In the genomic region with DNA sequence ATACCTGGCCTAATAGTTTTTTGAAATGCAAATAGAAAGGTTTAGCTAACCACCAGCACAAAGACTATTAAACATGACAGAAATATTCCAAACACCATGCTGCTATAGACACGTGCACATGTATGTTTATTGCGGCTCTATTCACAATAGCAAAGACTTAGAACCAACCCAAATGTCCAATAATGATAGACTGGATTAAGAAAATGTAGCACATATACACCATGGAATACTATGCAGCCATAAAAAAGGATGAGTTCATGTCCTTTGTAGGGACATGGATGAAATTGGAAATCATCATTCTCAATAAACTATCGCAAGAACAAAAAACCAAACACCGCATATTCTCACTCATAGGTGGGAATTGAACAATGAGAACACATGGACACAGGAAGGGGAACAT, we compare ENCODE assay signal across 2 cellular contexts. TPM values are rescaled to one million over a fixed set of nuclear protein-coding genes. Genes with fewer than 3 reads are reported as not detected.
A peak's percentile ranks its signal among the peaks of the same experiment; 100 is the strongest.
DNase-seq lines count a peak whose midpoint lies in the region; ATAC-seq, FAIRE-seq and TF ChIP-seq lines count a peak whose summit lies in the region.
"Not testable (repeated sequence)": the region's sequence is repeated elsewhere in the genome, so short reads cannot be mapped to it uniquely, and the experiment has no call there.

No MANE protein-coding gene starts in this region.

- CTCF ChIA-PET in HEK293 (lab: Yijun Ruan, JAX); K562 (lab: Yijun Ruan, JAX; ENCODE audit: low intra/inter-chr PET ratio): not testable (repeated sequence)

- not testable (repeated sequence) for H3K9me1 ChIP-seq in K562 (ENCODE audit: control insufficient read depth, insufficient read depth, low read length)

- TF ChIP-seq EP300 in K562 (IDR thresholded peaks at IDR 0.05; ENCODE audit: low read length): not testable (repeated sequence)

- H3K79me2 ChIP-seq in K562 (ENCODE audit: control insufficient read depth, insufficient read depth, low read length): not testable (repeated sequence)

- 28% methylated on average over 2 of the region's 4 CpGs for WGBS in K562 (ENCODE audit: insufficient coverage, low coverage, missing lambda C conversion rate)

- not testable (repeated sequence) for TF ChIP-seq CTCF in HEK293 (tag by site-specific recombination; IDR thresholded peaks at IDR 0.05); K562 (IDR thresholded peaks at IDR 0.05 in 2 of 3, conservative IDR thresholded peaks at IDR 0.05 in 1 of 3; ENCODE audit: insufficient read depth in 2 of 3, low read depth in 1 of 3, low read length in 3 of 3)

- H4K20me1 ChIP-seq in K562 (replicated peaks; ENCODE audit: control insufficient read depth, insufficient read depth, low read length): not testable (repeated sequence)

- not testable (repeated sequence) for H3K4me3 ChIP-seq in HEK293 (ENCODE audit: low read depth, low read length); K562

- not testable (repeated sequence) for H3K4me2 ChIP-seq in K562 (ENCODE audit: insufficient read depth, low read length)

- intact Hi-C loops in K562 (cut with micrococcal nuclease): not testable (repeated sequence)

- H3K9me3 ChIP-seq in HEK293 (ENCODE audit: control insufficient read depth, insufficient read depth, low read depth, low read length); K562 (replicated peaks; ENCODE audit: control insufficient read depth, insufficient read depth, low read depth, low read length): not testable (repeated sequence)

- FAIRE-seq in K562 (lab: Jason Lieb, UNC): not testable (repeated sequence)

- not testable (repeated sequence) for BruUV-seq in K562 (replicated peaks; lab: Mats Ljungman, UMichigan)

- not testable (repeated sequence) for DNase-seq in K562 (ENCODE audit: extremely low read depth in 1 of 4, low spot score in 3 of 4)

- H3K27ac ChIP-seq in HEK293 (ENCODE audit: extremely low read depth, low read depth, low read length); K562 (ENCODE audit: extremely low read depth, low read depth, low read length): not testable (repeated sequence)

- not testable (repeated sequence) for H3K4me1 ChIP-seq in HEK293 (ENCODE audit: control insufficient read depth, insufficient read depth, low read length); K562 (replicated peaks in 1 of 2; ENCODE audit: control insufficient read depth in 2 of 2, insufficient read depth in 2 of 2, low read length in 2 of 2)

- not testable (repeated sequence) for H3K36me3 ChIP-seq in HEK293 (ENCODE audit: control insufficient read depth in 2 of 2, insufficient read depth in 1 of 2, low read length in 2 of 2); K562 (ENCODE audit: control insufficient read depth, insufficient read depth, low read length)

- TF ChIP-seq POLR2A in K562 (conservative IDR thresholded peaks at IDR 0.05): not testable (repeated sequence)

- in situ Hi-C loops in K562 (cut with MboI): not testable (repeated sequence)

- TF ChIP-seq RAD21 in K562 (CRISPR knock-in tag; conservative IDR thresholded peaks at IDR 0.05 in 1 of 2, IDR thresholded peaks at IDR 0.05 in 1 of 2): not testable (repeated sequence)

- not testable (repeated sequence) for H3K27me3 ChIP-seq in K562 (ENCODE audit: control insufficient read depth in 2 of 2, insufficient read depth in 2 of 2, low read length in 2 of 2)

- H3K9ac ChIP-seq in K562 (ENCODE audit: insufficient read depth in 1 of 2, low read depth in 2 of 2, low read length in 2 of 2): not testable (repeated sequence)

- POLR2A ChIA-PET in HEK293 (lab: Yijun Ruan, JAX): interaction anchor here (0.7 kb wide), 1 partner anchor 525 kb away, joined by 3 read pairs; no protein-coding TSS in a partner anchor
- POLR2A ChIA-PET in K562 (lab: Yijun Ruan, JAX): not testable (repeated sequence)

- not testable (repeated sequence) for H2AFZ ChIP-seq in K562 (ENCODE audit: low read depth, low read length)

- not testable (repeated sequence) for ATAC-seq in K562

TF ChIP-seq in HEK293, 187 proteins besides CTCF, POLR2A, EP300 and RAD21 (continues in another document):
- peak; percentile 95 for TF ChIP-seq ZNF146 (tag by site-specific recombination; IDR thresholded peaks at IDR 0.05)
- TF ChIP-seq, protein P1, sequence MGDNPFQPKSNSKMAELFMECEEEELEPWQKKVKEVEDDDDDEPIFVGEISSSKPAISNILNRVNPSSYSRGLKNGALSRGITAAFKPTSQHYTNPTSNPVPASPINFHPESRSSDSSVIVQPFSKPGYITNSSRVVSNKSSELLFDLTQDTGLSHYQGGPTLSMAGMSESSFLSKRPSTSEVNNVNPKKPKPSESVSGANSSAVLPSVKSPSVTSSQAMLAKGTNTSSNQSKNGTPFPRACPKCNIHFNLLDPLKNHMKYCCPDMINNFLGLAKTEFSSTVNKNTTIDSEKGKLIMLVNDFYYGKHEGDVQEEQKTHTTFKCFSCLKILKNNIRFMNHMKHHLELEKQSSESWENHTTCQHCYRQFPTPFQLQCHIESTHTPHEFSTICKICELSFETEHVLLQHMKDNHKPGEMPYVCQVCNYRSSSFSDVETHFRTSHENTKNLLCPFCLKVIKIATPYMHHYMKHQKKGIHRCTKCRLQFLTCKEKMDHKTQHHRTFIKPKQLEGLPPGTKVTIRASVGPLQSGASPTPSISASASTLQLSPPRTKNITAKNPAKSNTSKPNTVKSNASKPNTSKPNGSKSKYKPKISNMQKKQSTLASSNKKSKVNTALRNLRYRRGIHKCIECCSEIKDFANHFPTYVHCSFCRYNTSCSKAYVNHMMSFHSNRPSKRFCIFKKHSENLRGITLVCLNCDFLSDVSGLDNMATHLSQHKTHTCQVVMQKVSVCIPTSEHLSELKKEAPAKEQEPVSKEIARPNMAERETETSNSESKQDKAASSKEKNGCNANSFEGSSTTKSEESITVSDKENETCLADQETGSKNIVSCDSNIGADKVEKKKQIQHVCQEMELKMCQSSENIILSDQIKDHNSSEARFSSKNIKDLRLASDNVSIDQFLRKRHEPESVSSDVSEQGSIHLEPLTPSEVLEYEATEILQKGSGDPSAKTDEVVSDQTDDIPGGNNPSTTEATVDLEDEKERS (tag by site-specific recombination; IDR thresholded peaks at IDR 0.05): 0 out of 2 replicates have a peak, but pooled peaks have one; percentile 58
- TF ChIP-seq ZNF202 (tag by site-specific recombination; IDR thresholded peaks at IDR 0.05; ENCODE audit: borderline replicate concordance): peak; percentile 35; the same call in 1 of the 2 replicates

TF ChIP-seq in K562, 482 proteins besides CTCF, POLR2A, EP300 and RAD21:
- TF ChIP-seq BCOR (IDR thresholded peaks at IDR 0.05): 0 out of 2 replicates have a peak, but pooled peaks have one; percentile 36

RNA-seq across cellular contexts. Expression of a gene that starts 55.9 kb away (rescaled TPM):
- 19.0 and 39.2 TPM in 2 replicates for total RNA-seq in K562 (2011; cell fraction: chromatin; rRNA removed; ENCODE audit: low replicate concordance)
- 12.0 and 17.2 TPM in 2 replicates for total RNA-seq in K562 (2011; cell fraction: nucleolus; rRNA removed)
- 20.5 and 31.0 TPM in 2 replicates for total RNA-seq in K562 (2011; cell fraction: nucleoplasm; rRNA removed)
- total RNA-seq in K562 (2014; rRNA removed) (26.6 and 28.8 TPM in 2 replicates), K562 (2014; rRNA removed; fragmentation: Illumina TruSeq; extraction: Trizol) (50.6 and 56.8 TPM in 2 replicates), K562 (2015; rRNA removed; fragmentation: Illumina TruSeq; extraction: Trizol) (46.6 and 50.4 TPM in 2 replicates), K562 (2021) (34.7 and 35.8 TPM in 2 replicates)
- polyA plus RNA-seq in K562 (2011; rRNA removed) (37.6 and 42.3 TPM in 2 replicates), K562 (2014; fragmentation: Illumina TruSeq; extraction: Trizol) (44.3 and 51.0 TPM in 2 replicates), K562 (2014; fragmentation: Nextera tagmentation; extraction: Ambion mirVana) (10 to 100 TPM; 24.7 to 41.9 TPM), K562 (2014; rRNA removed) (41.2 and 61.2 TPM in 2 replicates)
- 7.5 and 23.0 TPM in 2 replicates for polyA plus RNA-seq in K562 (2011; cell fraction: cytosol; rRNA removed)
- polyA plus RNA-seq in K562 (2011; cell fraction: nucleus; rRNA removed): 10.9 and 29.4 TPM in 2 replicates
- 33.7 and 65.0 TPM in 2 replicates for polyA plus RNA-seq in K562 (2012)
- polyA minus RNA-seq in K562 (2011; rRNA and poly(A)+ RNA removed): 61.4 and 117 TPM in 2 replicates
- polyA minus RNA-seq in K562 (2011; cell fraction: cytosol; rRNA and poly(A)+ RNA removed): 15.7 and 26.4 TPM in 2 replicates
- polyA minus RNA-seq in K562 (2011; cell fraction: nucleus; rRNA and poly(A)+ RNA removed): 17.0 and 54.2 TPM in 2 replicates
